In genomic region chr1:234976880-234977680, GRCh38 we compare ENCODE assay signal across 1 cellular context.
TF ChIP-seq lines count a peak whose summit lies in the region.

No MANE protein-coding gene starts in this region.

TF ChIP-seq in HepG2, 621 proteins besides CTCF, POLR2A, EP300 and RAD21 (continued from another document):
- TF ChIP-seq, protein P1, sequence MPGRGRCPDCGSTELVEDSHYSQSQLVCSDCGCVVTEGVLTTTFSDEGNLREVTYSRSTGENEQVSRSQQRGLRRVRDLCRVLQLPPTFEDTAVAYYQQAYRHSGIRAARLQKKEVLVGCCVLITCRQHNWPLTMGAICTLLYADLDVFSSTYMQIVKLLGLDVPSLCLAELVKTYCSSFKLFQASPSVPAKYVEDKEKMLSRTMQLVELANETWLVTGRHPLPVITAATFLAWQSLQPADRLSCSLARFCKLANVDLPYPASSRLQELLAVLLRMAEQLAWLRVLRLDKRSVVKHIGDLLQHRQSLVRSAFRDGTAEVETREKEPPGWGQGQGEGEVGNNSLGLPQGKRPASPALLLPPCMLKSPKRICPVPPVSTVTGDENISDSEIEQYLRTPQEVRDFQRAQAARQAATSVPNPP (CRISPR knock-in tag; IDR thresholded peaks at IDR 0.05), result 0 out of 2 replicates have a peak, but pooled peaks have one; percentile 35
- TF ChIP-seq MNT (IDR thresholded peaks at IDR 0.05) (0 out of 2 replicates have a peak, but pooled peaks have one; percentile 17), NRL (CRISPR knock-in tag; IDR thresholded peaks at IDR 0.05; ENCODE audit: borderline replicate concordance) (0 out of 2 replicates have a peak, but pooled peaks have one; percentile 45), ZNF687 (CRISPR knock-in tag; IDR thresholded peaks at IDR 0.05) (peak; percentile 72), CREM (IDR thresholded peaks at IDR 0.05) (no peak), CREM (CRISPR knock-in tag; IDR thresholded peaks at IDR 0.05) (no peak), ZC3H4 (CRISPR knock-in tag; IDR thresholded peaks at IDR 0.05; ENCODE audit: borderline replicate concordance) (peak; percentile 91; the same call in 1 of the 2 replicates), THYN1 (CRISPR knock-in tag; IDR thresholded peaks at IDR 0.05; ENCODE audit: borderline replicate concordance, low read depth) (peak; percentile 79; the same call in 1 of the 2 replicates), TRAFD1 (CRISPR knock-in tag; IDR thresholded peaks at IDR 0.05; ENCODE audit: borderline replicate concordance) (0 out of 2 replicates have a peak, but pooled peaks have one; percentile 35), TBL1XR1 (IDR thresholded peaks at IDR 0.05; ENCODE audit: borderline replicate concordance, low read length, partially characterized antibody) (no peak), E2F1 (CRISPR knock-in tag; IDR thresholded peaks at IDR 0.05) (no peak), TFDP1 (CRISPR knock-in tag; IDR thresholded peaks at IDR 0.05; ENCODE audit: borderline replicate concordance) (0 out of 2 replicates have a peak, but pooled peaks have one; percentile 17), IKZF4 (CRISPR knock-in tag; IDR thresholded peaks at IDR 0.05; ENCODE audit: borderline replicate concordance, low read depth, not compliant biosample characterization) (peak; percentile 11), POLR2G (IDR thresholded peaks at IDR 0.05; ENCODE audit: low read depth, low read length) (peak; percentile 18; the same call in 1 of the 2 replicates), SOX6 (IDR thresholded peaks at IDR 0.05) (no peak), SOX6 (CRISPR knock-in tag; IDR thresholded peaks at IDR 0.05) (no peak), MTA3 (CRISPR knock-in tag; IDR thresholded peaks at IDR 0.05) (no peak), MTERF4 (CRISPR knock-in tag; IDR thresholded peaks at IDR 0.05) (0 out of 2 replicates have a peak, but pooled peaks have one; percentile 59), SNRNP70 (IDR thresholded peaks at IDR 0.05; ENCODE audit: low read depth, low read length) (no peak), CCAR2 (optimal IDR thresholded peaks at IDR 0.05; ENCODE audit: low read depth, low read length) (no peak)
- TF ChIP-seq, protein P2, sequence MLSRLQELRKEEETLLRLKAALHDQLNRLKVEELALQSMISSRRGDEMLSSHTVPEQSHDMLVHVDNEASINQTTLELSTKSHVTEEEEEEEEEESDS (CRISPR knock-in tag; IDR thresholded peaks at IDR 0.05; ENCODE audit: borderline replicate concordance), result 0 out of 2 replicates have a peak, but pooled peaks have one; percentile 47
